Comparison of ENCODE assay signal across 8 cellular contexts in genomic region chr17:32909787-32910369, GRCh38. TPM values are rescaled to one million over a fixed set of nuclear protein-coding genes. Genes with fewer than 3 reads are reported as not detected.
DNase-seq lines count a peak whose midpoint lies in the region; ATAC-seq, FAIRE-seq and TF ChIP-seq lines count a peak whose summit lies in the region.

No MANE protein-coding gene starts in this region.

- TF ChIP-seq EP300 in GM12878 (IDR thresholded peaks at IDR 0.05; ENCODE audit: borderline replicate concordance in 1 of 2, control insufficient read depth in 1 of 2, low read depth in 2 of 2, low read length in 2 of 2), result no peak

- BruUV-seq in GM12878 (replicated peaks; lab: Mats Ljungman, UMichigan), result no TSS peak

- H3K4me1 ChIP-seq in GM12878 (ENCODE audit: control insufficient read depth, insufficient read depth, low read length), result no peaks in the 10 kb centered on the region

- in situ Hi-C loops in GM12878 (cut with MboI), result loop anchor here (10.0 to 25.0 kb wide), 2 partner anchors 125 to 448 kb away; no protein-coding TSS in a partner anchor

- POLR2A ChIA-PET in GM12878 (lab: Charles Lee), result interaction anchor here (0.8 to 1.4 kb wide), 3 partner anchors 31 to 128 kb away, joined by 3 to 5 read pairs (median 3); no protein-coding TSS in a partner anchor

- RAD21 ChIA-PET in GM12878 (lab: Charles Lee; ENCODE audit: unreplicated experiment), result interaction anchor here (0.7 to 3.3 kb wide), 16 partner anchors 12 to 449 kb away, joined by 3 to 60 read pairs (median 4); partner anchors contain the start of gene MYO1D

- no peaks in the 10 kb centered on the region for H3K79me2 ChIP-seq in GM12878 (ENCODE audit: control insufficient read depth, insufficient read depth, low read length)

- peak; percentile 87 for TF ChIP-seq RAD21 in GM12878 (IDR thresholded peaks at IDR 0.05; ENCODE audit: insufficient read depth, low read depth, low read length)

- no peaks in the 10 kb centered on the region for H3K27me3 ChIP-seq in GM12878 (replicated peaks in 1 of 2; ENCODE audit: control insufficient read depth in 2 of 2, insufficient read depth in 2 of 2, low read length in 1 of 2)

- TF ChIP-seq CTCF in AG09319 (IDR thresholded peaks at IDR 0.05; ENCODE audit: low read depth, low read length) (peak; percentile 85), GM12878 (IDR thresholded peaks at IDR 0.05 in 2 of 3, conservative IDR thresholded peaks at IDR 0.05 in 1 of 3; ENCODE audit: control insufficient read depth in 2 of 3, extremely low read depth in 1 of 3, insufficient read depth in 1 of 3, low read depth in 3 of 3, low read length in 3 of 3) (peak; percentile 85 to 94 (median 91))

- TF ChIP-seq POLR2A in GM12878 (IDR thresholded peaks at IDR 0.05; ENCODE audit: low read depth, low read length), result no peak

- no peaks in the 10 kb centered on the region; the same call in 2 of the 3 replicates for H3K9me3 ChIP-seq in GM12878 (replicated peaks; ENCODE audit: control insufficient read depth, insufficient read depth, low read length)

- ATAC-seq in GM18511 (IDR thresholded peaks at IDR 0.05; ENCODE audit: unreplicated experiment) (peak; percentile 56), SK-N-SH treated with all-trans-retinoic acid at 6 μM for 48 hours (peak; percentile 98), GM12878 (peak; percentile 97), sciatic nerve (peak; percentile 81), GM19328 (IDR thresholded peaks at IDR 0.05; ENCODE audit: unreplicated experiment) (no peak)

- SMC1A ChIA-PET in GM12878 (lab: Charles Lee; ENCODE audit: uncharacterized antibody, unreplicated experiment), result interaction anchor here (0.7 to 13.9 kb wide), 24 partner anchors 9 to 445 kb away, joined by 3 to 137 read pairs (median 4); partner anchors contain the start of gene MYO1D

- H3K36me3 ChIP-seq in GM12878 (ENCODE audit: control insufficient read depth in 2 of 2, insufficient read depth in 2 of 2, low read length in 1 of 2), result no peaks in the 10 kb centered on the region

- no peaks in the 10 kb centered on the region for H4K20me1 ChIP-seq in GM12878 (ENCODE audit: control insufficient read depth, insufficient read depth)

- H3K9ac ChIP-seq in GM12878 (ENCODE audit: control insufficient read depth, insufficient read depth, low read length), result no peak overlapping the region

- CTCF ChIA-PET in GM12878 (lab: Yijun Ruan, JAX), result interaction anchor here (0.6 to 12.1 kb wide), 40 partner anchors 10 to 840 kb away, joined by 3 to 206 read pairs (median 4); partner anchors contain the start of gene MYO1D

- no peak overlapping the region for H3K4me3 ChIP-seq in GM12878

- H3K27ac ChIP-seq in GM12878 (ENCODE audit: control insufficient read depth, insufficient read depth), result no peak overlapping the region

- H3K4me2 ChIP-seq in GM12878 (ENCODE audit: control insufficient read depth, insufficient read depth), result no peak overlapping the region

- peak overlapping the region; percentile 93 for H2AFZ ChIP-seq in GM12878 (ENCODE audit: control insufficient read depth, low read depth, low read length)

- DNase-seq in AG09319 (ENCODE audit: extremely low read depth, low read depth) (peak; percentile 77), MV-4-11 (lab: John Stamatoyannopoulos, UW) (peak; percentile 49), GM12878 (ENCODE audit: low read depth, low spot score) (peak; percentile 46), hypothalamus (lab: John Stamatoyannopoulos, UW) (peak in 33 of 51 donors; percentile 8 to 72 (median 29)), sciatic nerve (ENCODE audit: low spot score) (peak; percentile 80)

- peak; percentile 74 for FAIRE-seq in GM12878 (lab: Jason Lieb, UNC)

- 42% methylated on average over 4 of the region's 4 CpGs for WGBS in GM12878 (ENCODE audit: insufficient coverage, insufficient replicate concordance, low lambda C conversion rate, missing lambda C conversion rate)

- intact Hi-C loops in GM12878 (cut with micrococcal nuclease; ENCODE audit: unreplicated experiment) (loop anchor here (1.0 kb wide), 1 partner anchor 127 kb away; no protein-coding TSS in a partner anchor), sciatic nerve (cut with DNase I) (no loop called here)

TF ChIP-seq in SK-N-SH treated with all-trans-retinoic acid at 6 μM for 48 hours, 23 proteins besides CTCF, POLR2A, EP300 and RAD21 (continues in another document):
- TF ChIP-seq ZNF8 (CRISPR knock-in tag; IDR thresholded peaks at IDR 0.05) (no peak), ZFP30 (CRISPR knock-in tag; IDR thresholded peaks at IDR 0.05) (no peak), ZC3H10 (CRISPR knock-in tag; IDR thresholded peaks at IDR 0.05) (no peak), ARNTL (CRISPR knock-in tag; IDR thresholded peaks at IDR 0.05; ENCODE audit: borderline replicate concordance, low read depth) (no peak)
- TF ChIP-seq, protein P1, sequence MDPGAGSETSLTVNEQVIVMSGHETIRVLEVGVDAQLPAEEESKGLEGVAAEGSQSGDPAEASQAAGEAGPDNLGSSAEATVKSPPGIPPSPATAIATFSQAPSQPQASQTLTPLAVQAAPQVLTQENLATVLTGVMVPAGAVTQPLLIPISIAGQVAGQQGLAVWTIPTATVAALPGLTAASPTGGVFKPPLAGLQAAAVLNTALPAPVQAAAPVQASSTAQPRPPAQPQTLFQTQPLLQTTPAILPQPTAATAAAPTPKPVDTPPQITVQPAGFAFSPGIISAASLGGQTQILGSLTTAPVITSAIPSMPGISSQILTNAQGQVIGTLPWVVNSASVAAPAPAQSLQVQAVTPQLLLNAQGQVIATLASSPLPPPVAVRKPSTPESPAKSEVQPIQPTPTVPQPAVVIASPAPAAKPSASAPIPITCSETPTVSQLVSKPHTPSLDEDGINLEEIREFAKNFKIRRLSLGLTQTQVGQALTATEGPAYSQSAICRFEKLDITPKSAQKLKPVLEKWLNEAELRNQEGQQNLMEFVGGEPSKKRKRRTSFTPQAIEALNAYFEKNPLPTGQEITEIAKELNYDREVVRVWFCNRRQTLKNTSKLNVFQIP (CRISPR knock-in tag; IDR thresholded peaks at IDR 0.05; ENCODE audit: borderline replicate concordance, low read depth), result no peak

TF ChIP-seq in GM12878, 131 proteins besides CTCF, POLR2A, EP300 and RAD21 (continues in another document):
- peak; percentile 16 for TF ChIP-seq IKZF1 (conservative IDR thresholded peaks at IDR 0.05)
- TF ChIP-seq FOXM1 (IDR thresholded peaks at IDR 0.05; ENCODE audit: low read depth, low read length), result no peak
- no peak for TF ChIP-seq ATF7 (IDR thresholded peaks at IDR 0.05; ENCODE audit: low read depth)
- 0 out of 2 replicates have a peak, but pooled peaks have one; percentile 49 for TF ChIP-seq HDGF (IDR thresholded peaks at IDR 0.05)

RNA-seq across cellular contexts. Expression of gene TMEM98, which starts 18.1 kb away (rescaled TPM):
- not detected in 2 replicates for total RNA-seq in GM12878 (2013; cell fraction: nucleolus; rRNA removed)
- total RNA-seq in GM12878 (2014; rRNA removed), result not detected in 2 replicates
- 0.13 TPM in 1 of 2 replicates, not detected in the other for total RNA-seq in GM12878 (2014; rRNA removed; fragmentation: Illumina TruSeq; extraction: Trizol)
- 0.31 TPM in 1 of 2 replicates, not detected in the other for total RNA-seq in GM12878 (2021)
- polyA plus RNA-seq in GM12878 (2011; ENCODE audit: low read depth), result not detected
- polyA plus RNA-seq in GM12878 (2011; rRNA removed), result 0.05 and 0.63 TPM in 2 replicates
- 0.03 and 0.13 TPM in 2 replicates for polyA plus RNA-seq in GM12878 (2011; cell fraction: cytosol; rRNA removed)
- polyA plus RNA-seq in GM12878 (2011; cell fraction: nucleus; rRNA removed), result not detected in 2 replicates
- not detected in 2 replicates for polyA plus RNA-seq in GM12878 (2012)
- polyA plus RNA-seq in GM12878 (2014; fragmentation: Illumina TruSeq; extraction: Trizol), result 0.24 TPM in 1 of 2 replicates, not detected in the other
- under 1 TPM in 1 of 2 experiments, not detected in 1; 0.04 TPM for polyA plus RNA-seq in GM12878 (2014; fragmentation: Nextera tagmentation; extraction: Ambion mirVana)
- 0.13 and 0.73 TPM in 2 replicates for polyA plus RNA-seq in GM12878 (2014; rRNA removed)
- under 1 TPM; 0.09 to 0.60 TPM for polyA plus RNA-seq in GM12878 (2016; fragmentation: Nextera tagmentation; extraction: Ambion mirVana)
- not detected in 2 replicates for polyA minus RNA-seq in GM12878 (2011; rRNA and poly(A)+ RNA removed)
- polyA minus RNA-seq in GM12878 (2011; cell fraction: cytosol; rRNA and poly(A)+ RNA removed), result not detected in 2 replicates
- polyA minus RNA-seq in GM12878 (2011; cell fraction: nucleus; rRNA and poly(A)+ RNA removed), result not detected in 2 replicates
- total RNA-seq in sciatic nerve, result 123 TPM

RNA-seq across cellular contexts. Expression of gene MYO1D, which starts 33.0 kb away (rescaled TPM):
- total RNA-seq in GM12878 (2013; cell fraction: nucleolus; rRNA removed), result 126 and 148 TPM in 2 replicates
- total RNA-seq in GM12878 (2014; rRNA removed), result 22.6 and 27.2 TPM in 2 replicates
- 33.3 and 34.0 TPM in 2 replicates for total RNA-seq in GM12878 (2014; rRNA removed; fragmentation: Illumina TruSeq; extraction: Trizol)
- total RNA-seq in GM12878 (2021), result 36.9 and 37.7 TPM in 2 replicates
- 9.7 TPM for polyA plus RNA-seq in GM12878 (2011; ENCODE audit: low read depth)
- polyA plus RNA-seq in GM12878 (2011; rRNA removed), result 23.8 and 26.0 TPM in 2 replicates
- 18.2 and 21.4 TPM in 2 replicates for polyA plus RNA-seq in GM12878 (2011; cell fraction: cytosol; rRNA removed)
- polyA plus RNA-seq in GM12878 (2011; cell fraction: nucleus; rRNA removed), result 14.4 and 15.6 TPM in 2 replicates
- polyA plus RNA-seq in GM12878 (2012), result 8.8 and 11.8 TPM in 2 replicates
- 26.9 and 29.6 TPM in 2 replicates for polyA plus RNA-seq in GM12878 (2014; fragmentation: Illumina TruSeq; extraction: Trizol)
- 1 to 10 TPM; 1.8 to 2.5 TPM for polyA plus RNA-seq in GM12878 (2014; fragmentation: Nextera tagmentation; extraction: Ambion mirVana)
- polyA plus RNA-seq in GM12878 (2014; rRNA removed), result 18.0 and 24.7 TPM in 2 replicates
- polyA plus RNA-seq in GM12878 (2016; fragmentation: Nextera tagmentation; extraction: Ambion mirVana), result 10 to 100 TPM in 1 of 2 experiments, 1 to 10 TPM in 1; 3.2 to 18.6 TPM
- polyA minus RNA-seq in GM12878 (2011; rRNA and poly(A)+ RNA removed), result 61.2 and 77.5 TPM in 2 replicates
- 16.7 and 19.9 TPM in 2 replicates for polyA minus RNA-seq in GM12878 (2011; cell fraction: cytosol; rRNA and poly(A)+ RNA removed)
- polyA minus RNA-seq in GM12878 (2011; cell fraction: nucleus; rRNA and poly(A)+ RNA removed), result 60.8 and 82.4 TPM in 2 replicates
- 57.8 TPM for total RNA-seq in sciatic nerve

Comparison
In these comparisons a context has a peak if more than half of its experiments do, and no peak if none do; other contexts are left out.
1. DNase-seq: peak in every context shown above with its lines; median percentile 80 in sciatic nerve; 77 in AG09319; 49 in MV-4-11; 46 in GM12878; 29 in hypothalamus.
2. RNA of gene TMEM98, which starts 18.1 kb away (total RNA-seq): 123 TPM in sciatic nerve (single experiment); 0.13 to 0.31 TPM in GM12878; every median in the first group is over 10 times any median in the second.